Comparison of ENCODE assay signal across 20 cellular contexts in genomic region chrX:116232833-116233232, GRCh38.
DNase-seq lines count a peak whose midpoint lies in the region; ATAC-seq, FAIRE-seq and TF ChIP-seq lines count a peak whose summit lies in the region.
"Had no signal": no experiment of that assay in that cellular context is flagged by ENCODE, and none has a peak within 500 bp of the region (broad histone marks: within the 10 kb centered on the region; RNA-seq: fewer than 3 reads in every experiment).

No MANE protein-coding gene starts in this region.

- H3K27ac ChIP-seq in mesenchymal stem cell (ENCODE audit: low read length, poor library complexity, severe bottlenecking): no peak overlapping the region
- H3K27ac ChIP-seq: C4-2B, skin epidermis had no signal

- H2BK5ac ChIP-seq in mesenchymal stem cell (ENCODE audit: low read depth, low read length, poor library complexity, severe bottlenecking): no peak overlapping the region

- H3K4me2 ChIP-seq in mesenchymal stem cell (ENCODE audit: low read length, poor library complexity, severe bottlenecking): no peak overlapping the region

- no peaks in the 10 kb centered on the region for H3K36me3 ChIP-seq in mesenchymal stem cell (ENCODE audit: control insufficient read depth in 1 of 2, insufficient read depth in 2 of 2, low read depth in 1 of 2, low read length in 2 of 2)
- H3K36me3 ChIP-seq: HAP-1 had no signal

- no peak overlapping the region for H2AK5ac ChIP-seq in mesenchymal stem cell (ENCODE audit: low read length, severe bottlenecking)

- 40% methylated on average over 1 of the region's 3 CpGs for WGBS in mesenchymal stem cell

- H3K4me3 Mint-ChIP-seq in Calu3 (ENCODE audit: low read depth, unreplicated experiment): no peak overlapping the region
- H3K4me3 Mint-ChIP-seq: activated B cell treated with CpG ODN at 0.5 μM for 24 hours, mesothelial cell of epicardium had no signal

- peak; percentile 85 for FAIRE-seq in RCC 7860 (lab: Jason Lieb, UNC)
- FAIRE-seq: urothelium cell line had no signal

- H3K4me3 ChIP-seq in epithelial cell of proximal tubule (ENCODE audit: low read depth, low read length) (no peak overlapping the region), mesenchymal stem cell (ENCODE audit: insufficient read depth in 1 of 2, low read depth in 1 of 2, low read length in 2 of 2) (no peak overlapping the region)
- H3K4me3 ChIP-seq: HAP-1, skin epidermis had no signal

- no peaks in the 10 kb centered on the region for H3K4me1 ChIP-seq in mesenchymal stem cell (ENCODE audit: control insufficient read depth, insufficient read depth, low read depth, low read length)
- H3K4me1 ChIP-seq: HAP-1 had no signal

- H3K4me1 Mint-ChIP-seq in Calu3 (ENCODE audit: low read depth, unreplicated experiment): peaks cover 37% of the 10 kb centered on the region
- H3K4me1 Mint-ChIP-seq: activated B cell treated with CpG ODN at 0.5 μM for 24 hours had no signal

- H3K14ac ChIP-seq in mesenchymal stem cell (ENCODE audit: low read length in 2 of 2): no peak overlapping the region

- no TSS peak for BruUV-seq in Calu3 (replicated peaks; lab: Mats Ljungman, UMichigan)

- no peaks in the 10 kb centered on the region for H3K79me1 ChIP-seq in mesenchymal stem cell (replicated peaks; ENCODE audit: low read length, poor library complexity, severe bottlenecking)

- no peak overlapping the region for H4K8ac ChIP-seq in mesenchymal stem cell (ENCODE audit: low read length)

- no peaks in the 10 kb centered on the region for H3K27me3 Mint-ChIP-seq in Calu3 (ENCODE audit: unreplicated experiment)
- H3K27me3 Mint-ChIP-seq: activated B cell treated with CpG ODN at 0.5 μM for 24 hours had no signal

- no peak overlapping the region for H2BK15ac ChIP-seq in mesenchymal stem cell (ENCODE audit: low read depth, poor library complexity, severe bottlenecking)

- no peak overlapping the region for H2BK12ac ChIP-seq in mesenchymal stem cell (ENCODE audit: low read length in 2 of 2)

- H3K9me3 ChIP-seq in mesenchymal stem cell (ENCODE audit: control insufficient read depth, low read length): peaks cover 7% of the 10 kb centered on the region
- H3K9me3 ChIP-seq: HAP-1 had no signal

- H2AFZ ChIP-seq in mesenchymal stem cell (ENCODE audit: low read depth, low read length): no peak overlapping the region

- H2BK120ac ChIP-seq in mesenchymal stem cell (ENCODE audit: low read depth, low read length): no peak overlapping the region

- no peak overlapping the region for H3K23ac ChIP-seq in mesenchymal stem cell (ENCODE audit: low read length in 2 of 2)

- CTCF ChIA-PET in Calu3 (lab: Charles Lee): no interaction called here

- H4K91ac ChIP-seq in mesenchymal stem cell (ENCODE audit: low read length): no peak overlapping the region

- H3K27ac Mint-ChIP-seq in Calu3 (ENCODE audit: unreplicated experiment): peak overlapping the region; percentile 77
- H3K27ac Mint-ChIP-seq: activated B cell treated with CpG ODN at 0.5 μM for 24 hours, mesothelial cell of epicardium had no signal

- peaks cover 0 to 3% of the 10 kb centered on the region in 2 experiments for H3K27me3 ChIP-seq in mesenchymal stem cell (ENCODE audit: control insufficient read depth in 1 of 2, insufficient read depth in 1 of 2, low read length in 2 of 2)

- no peaks in the 10 kb centered on the region for H3K36me3 Mint-ChIP-seq in Calu3 (ENCODE audit: insufficient read depth, unreplicated experiment)

- no peak for DNase-seq in Calu3
- DNase-seq in RCC 7860 (ENCODE audit: low spot score): peak; percentile 52
- peak; percentile 30 for DNase-seq in epithelial cell of proximal tubule (ENCODE audit: low read depth)
- peak; percentile 66 for DNase-seq in mesenchymal stem cell
- DNase-seq in cerebellar nuclear complex (lab: John Stamatoyannopoulos, UW): no peak
- DNase-seq in T1000 (lab: John Stamatoyannopoulos, UW): no peak
- DNase-seq: activated B cell treated with CpG ODN at 0.5 μM for 24 hours; activated effector memory CD4-positive, alpha-beta T cell treated with Interleukin-2 at 50 U/mL for 16 hours; anterior cingulate cortex; NCI-H1105; NCI-H2227 treated with DMSO at 0.1 percent for 48 hours; nucleus accumbens; stimulated activated naive CD4-positive, alpha-beta T cell treated with Interleukin-2 at 50 U/mL for 16 hours had no signal

- no peak overlapping the region for H3K18ac ChIP-seq in mesenchymal stem cell (ENCODE audit: low read depth in 1 of 2, low read length in 2 of 2)

- TF ChIP-seq CTCF in Calu3 (IDR thresholded peaks at IDR 0.05; ENCODE audit: unreplicated experiment): no peak
- no peak for TF ChIP-seq CTCF in epithelial cell of proximal tubule (conservative IDR thresholded peaks at IDR 0.05; ENCODE audit: low read depth, low read length)

- H3K4ac ChIP-seq in mesenchymal stem cell (ENCODE audit: low read depth in 1 of 2, low read length in 2 of 2): no peak overlapping the region

- no peak overlapping the region for H3K9ac ChIP-seq in mesenchymal stem cell (ENCODE audit: low read length)

- H3K9me3 Mint-ChIP-seq in Calu3 (ENCODE audit: low read depth, unreplicated experiment): no peaks in the 10 kb centered on the region
- H3K9me3 Mint-ChIP-seq: activated B cell treated with CpG ODN at 0.5 μM for 24 hours had no signal

- intact Hi-C loops in Calu3 (cut with micrococcal nuclease; ENCODE audit: unreplicated experiment): loop anchor here (5.0 kb wide), 1 partner anchor 204 kb away; the partner anchor contains the start of gene SLC6A14

- ATAC-seq in GM21717 (IDR thresholded peaks at IDR 0.05; ENCODE audit: unreplicated experiment) (no peak), HG02759 (IDR thresholded peaks at IDR 0.05; ENCODE audit: unreplicated experiment) (no peak)

Comparison
In these comparisons a context has a peak if more than half of its experiments do, and no peak if none do; other contexts are left out.
1. DNase-seq: peak in RCC 7860 (single experiment), epithelial cell of proximal tubule (single experiment) and mesenchymal stem cell (single experiment); none in Calu3 (single experiment), cerebellar nuclear complex (0 of 2) and T1000 (single experiment).